ENCODE assay signal across 8 cellular contexts in genomic region chr11:85663080-85663729, GRCh38. TPM values are rescaled to one million over a fixed set of nuclear protein-coding genes. Genes with fewer than 3 reads are reported as not detected.
DNase-seq lines count a peak whose midpoint lies in the region; ATAC-seq and TF ChIP-seq lines count a peak whose summit lies in the region.

No MANE protein-coding gene starts in this region.

- TF ChIP-seq POLR2A in sigmoid colon (IDR thresholded peaks at IDR 0.05): no peak

- ATAC-seq in T-cell (replicated peaks in 1 of 4) (peak in 1 of 4 experiments; percentile 11), GM21619 (IDR thresholded peaks at IDR 0.05; ENCODE audit: unreplicated experiment) (no peak), HG03521 (IDR thresholded peaks at IDR 0.05; ENCODE audit: unreplicated experiment) (no peak)

- no peaks in the 10 kb centered on the region for H3K27me3 ChIP-seq in sigmoid colon

- intact Hi-C loops in activated CD4-positive, alpha-beta T cell treated with anti-CD3 and anti-CD28 coated beads, Interleukin-2, amount 10 ng/mL, durations not matched to agents 24 days and 14 days (cut with micrococcal nuclease): loop anchor here (10.0 kb wide), 2 partner anchors 402 to 632 kb away; partner anchors contain the start of gene PICALM
- intact Hi-C loops in sigmoid colon (cut with DNase I): loop anchor here (2.0 to 10.0 kb wide), 3 partner anchors 14 to 582 kb away; partner anchors contain the start of gene EED

- H3K4me3 ChIP-seq in foreskin fibroblast (ENCODE audit: low read depth in 1 of 2, low read length in 2 of 2) (peak overlapping the region; percentile 83 to 88), sigmoid colon (peak overlapping the region; percentile 81 to 94 (median 90))

- H3K27ac ChIP-seq in sigmoid colon: peak overlapping the region; percentile 96 to 99 (median 98)

- peaks cover 0 to 55% (median 49%) of the 10 kb centered on the region in 4 donors for H3K4me1 ChIP-seq in sigmoid colon

- H3K4me1 Mint-ChIP-seq in activated CD4-positive, alpha-beta T cell treated with anti-CD3 and anti-CD28 coated beads, Interleukin-2, amount 10 ng/mL, durations not matched to agents 24 days and 14 days: peaks cover 36% of the 10 kb centered on the region
- H3K4me1 Mint-ChIP-seq in T-cell: peaks cover 55 to 59% (median 56%) of the 10 kb centered on the region in 3 donors

- peaks cover 55% of the 10 kb centered on the region for H3K36me3 Mint-ChIP-seq in activated CD4-positive, alpha-beta T cell treated with anti-CD3 and anti-CD28 coated beads, Interleukin-2, amount 10 ng/mL, durations not matched to agents 24 days and 14 days (ENCODE audit: low read depth)
- H3K36me3 Mint-ChIP-seq in T-cell: peaks cover 27% of the 10 kb centered on the region

- 1 to 5% methylated on average over 10 of the region's 10 CpGs for WGBS in sigmoid colon, 2 donors

- peaks cover 0 to 35% (median 0%) of the 10 kb centered on the region in 4 donors for H3K36me3 ChIP-seq in sigmoid colon

- CTCF ChIA-PET in T-cell (lab: Charles Lee): interaction anchor here (0.5 to 1.5 kb wide), 7 partner anchors 16 to 306 kb away, joined by 3 to 6 read pairs (median 4); partner anchors contain the start of genes TMEM126A (in 2 of the 2) and TMEM126B (in 1 of the 2)

- TF ChIP-seq CTCF in foreskin fibroblast (IDR thresholded peaks at IDR 0.05; ENCODE audit: low read depth, low read length) (no peak), sigmoid colon (IDR thresholded peaks at IDR 0.05) (no peak)

- peak overlapping the region; percentile 99 for H3K27ac Mint-ChIP-seq in activated CD4-positive, alpha-beta T cell treated with anti-CD3 and anti-CD28 coated beads, Interleukin-2, amount 10 ng/mL, durations not matched to agents 24 days and 14 days
- peak overlapping the region; percentile 99 for H3K27ac Mint-ChIP-seq in T-cell

- no peak for TF ChIP-seq EP300 in sigmoid colon (IDR thresholded peaks at IDR 0.05)

- peak; percentile 71 for DNase-seq in activated CD4-positive, alpha-beta T cell treated with anti-CD3 and anti-CD28 coated beads, Interleukin-2, amount 10 ng/mL, durations not matched to agents 24 days and 14 days
- no peak for DNase-seq in activated CD4-positive, alpha-beta T cell treated with anti-CD3 and anti-CD28 coated beads, Interleukin-2, amount 50 U/mL, for 4 hours
- DNase-seq in T-cell: peak in 2 of 34 experiments; percentile 2 to 9
- no peak for DNase-seq in foreskin fibroblast
- DNase-seq in sigmoid colon: no peak
- no peak for DNase-seq in islet precursor cell

- no peaks in the 10 kb centered on the region for H3K9me3 Mint-ChIP-seq in activated CD4-positive, alpha-beta T cell treated with anti-CD3 and anti-CD28 coated beads, Interleukin-2, amount 10 ng/mL, durations not matched to agents 24 days and 14 days
- H3K9me3 Mint-ChIP-seq in T-cell: no peaks in the 10 kb centered on the region

- peak overlapping the region; percentile 97 for H3K4me3 Mint-ChIP-seq in activated CD4-positive, alpha-beta T cell treated with anti-CD3 and anti-CD28 coated beads, Interleukin-2, amount 10 ng/mL, durations not matched to agents 24 days and 14 days
- peak overlapping the region; percentile 98 to 100 (median 100) for H3K4me3 Mint-ChIP-seq in T-cell

- no peaks in the 10 kb centered on the region for H3K9me3 ChIP-seq in sigmoid colon

- H3K27me3 Mint-ChIP-seq in activated CD4-positive, alpha-beta T cell treated with anti-CD3 and anti-CD28 coated beads, Interleukin-2, amount 10 ng/mL, durations not matched to agents 24 days and 14 days: peaks cover 2% of the 10 kb centered on the region
- no peaks in the 10 kb centered on the region for H3K27me3 Mint-ChIP-seq in T-cell

- POLR2A ChIA-PET in T-cell (lab: Charles Lee): interaction anchor here (0.7 to 4.9 kb wide), 7 partner anchors 9 to 555 kb away, joined by 3 to 36 read pairs (median 3); partner anchors contain the start of genes TMEM126B (in 2 of the 2) and TMEM126A (in 1 of the 2)

RNA-seq across cellular contexts. Expression of gene CREBZF, which starts 1.7 kb away (rescaled TPM):
- total RNA-seq in activated CD4-positive, alpha-beta T cell treated with anti-CD3 and anti-CD28 coated beads, Interleukin-2, amount 10 ng/mL, durations not matched to agents 24 days and 14 days: 50.9 and 54.5 TPM in 2 replicates
- total RNA-seq in T-cell (10 to 100 TPM; 58.8 to 93.6 (median 86.5) TPM), sigmoid colon (10 to 100 TPM; 50.3 to 75.6 (median 61.8) TPM)
- 10 to 100 TPM in 2 of 3 donors, 1 to 10 TPM in 1; 9.9 to 27.5 (median 15.0) TPM for polyA plus RNA-seq in sigmoid colon

RNA-seq across cellular contexts. Expression of gene TMEM126A, which starts 15.4 kb away (rescaled TPM):
- 52.1 and 52.5 TPM in 2 replicates for total RNA-seq in activated CD4-positive, alpha-beta T cell treated with anti-CD3 and anti-CD28 coated beads, Interleukin-2, amount 10 ng/mL, durations not matched to agents 24 days and 14 days
- total RNA-seq in T-cell (10 to 100 TPM; 17.3 to 20.9 (median 19.0) TPM), sigmoid colon (10 to 100 TPM; 21.0 to 45.1 (median 38.1) TPM)
- polyA plus RNA-seq in sigmoid colon: 10 to 100 TPM; 31.8 to 46.2 (median 42.6) TPM

RNA-seq across cellular contexts. Expression of gene CCDC89, which starts 22.8 kb away (rescaled TPM):
- total RNA-seq in activated CD4-positive, alpha-beta T cell treated with anti-CD3 and anti-CD28 coated beads, Interleukin-2, amount 10 ng/mL, durations not matched to agents 24 days and 14 days: 0.14 TPM in 1 of 2 replicates, not detected in the other
- total RNA-seq in T-cell: 1 to 10 TPM in 1 of 5 donors, under 1 TPM in 4; 0.50 to 1.1 (median 0.53) TPM
- total RNA-seq in sigmoid colon: 1 to 10 TPM; 1.2 to 3.0 (median 2.0) TPM
- under 1 TPM in 2 of 3 donors, not detected in 1; 0.46 to 0.90 TPM for polyA plus RNA-seq in sigmoid colon

RNA-seq across cellular contexts. Expression of gene TMEM126B, which starts 34.8 kb away (rescaled TPM):
- total RNA-seq in activated CD4-positive, alpha-beta T cell treated with anti-CD3 and anti-CD28 coated beads, Interleukin-2, amount 10 ng/mL, durations not matched to agents 24 days and 14 days: 52.2 and 54.4 TPM in 2 replicates
- 10 to 100 TPM; 25.2 to 40.6 (median 34.4) TPM for total RNA-seq in T-cell
- total RNA-seq in sigmoid colon: 10 to 100 TPM; 39.3 to 87.5 (median 68.7) TPM
- polyA plus RNA-seq in sigmoid colon: 100 to 1,000 TPM in 1 of 3 donors, 10 to 100 TPM in 2; 55.7 to 108 (median 75.1) TPM

RNA-seq across cellular contexts. Expression of gene DLG2, which starts 36.1 kb away (rescaled TPM):
- 0.99 and 1.0 TPM in 2 replicates for total RNA-seq in activated CD4-positive, alpha-beta T cell treated with anti-CD3 and anti-CD28 coated beads, Interleukin-2, amount 10 ng/mL, durations not matched to agents 24 days and 14 days
- total RNA-seq in T-cell (1 to 10 TPM; 2.3 to 4.1 (median 2.9) TPM), sigmoid colon (10 to 100 TPM in 3 of 4 donors, 1 to 10 TPM in 1; 8.2 to 25.8 (median 16.2) TPM)
- polyA plus RNA-seq in sigmoid colon: 1 to 10 TPM in 1 of 3 donors, under 1 TPM in 1, not detected in 1; 0.60 to 1.3 TPM
